ENCODE assay signal across 8 cellular contexts in the genomic region with DNA sequence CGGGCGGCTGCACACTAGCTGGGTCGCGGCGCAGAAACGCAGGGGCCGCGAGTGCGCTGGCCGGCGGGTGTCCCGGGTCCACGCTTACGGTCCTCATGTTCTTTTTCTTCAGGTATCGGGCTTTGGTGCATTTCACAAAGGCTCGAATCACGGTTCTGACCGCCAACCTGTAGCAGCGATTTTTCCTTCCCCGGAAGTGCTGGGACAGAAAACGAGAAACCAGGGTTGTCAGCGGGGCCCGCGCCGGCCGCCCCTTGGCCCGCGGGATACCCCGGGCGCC. TPM values are rescaled to one million over a fixed set of nuclear protein-coding genes. Genes with fewer than 3 reads are reported as not detected.
DNase-seq lines count a peak whose midpoint lies in the region; ATAC-seq and TF ChIP-seq lines count a peak whose summit lies in the region.

No MANE protein-coding gene starts in this region.

- peak overlapping the region; percentile 97 for H3K4me3 ChIP-seq in effector memory CD4-positive, alpha-beta T cell (ENCODE audit: insufficient read depth, low read depth, low read length, poor library complexity, severe bottlenecking)

- peak overlapping the region; percentile 93 for H3K27ac ChIP-seq in KOPT-K1 (ENCODE audit: low read depth, low read length, poor library complexity, severe bottlenecking)
- peak overlapping the region; percentile 84 for H3K27ac ChIP-seq in effector memory CD4-positive, alpha-beta T cell (ENCODE audit: insufficient read depth, low read length, poor library complexity, severe bottlenecking)

- H3K4me3 Mint-ChIP-seq in neural crest cell: peak overlapping the region; percentile 96

- peaks cover 58% of the 10 kb centered on the region for H3K36me3 ChIP-seq in KOPT-K1 (ENCODE audit: insufficient read depth, low read length)
- H3K36me3 ChIP-seq in effector memory CD4-positive, alpha-beta T cell (ENCODE audit: control insufficient read depth, insufficient read depth, low read length): peaks cover 29% of the 10 kb centered on the region

- peaks cover 3% of the 10 kb centered on the region for H3K9me3 Mint-ChIP-seq in neural crest cell

- H3K9me3 ChIP-seq in KOPT-K1 (ENCODE audit: insufficient read depth, low read length, poor library complexity, severe bottlenecking): peaks cover 4% of the 10 kb centered on the region
- no peaks in the 10 kb centered on the region for H3K9me3 ChIP-seq in effector memory CD4-positive, alpha-beta T cell (ENCODE audit: control insufficient read depth, low read length)

- no peak overlapping the region for H3K27ac Mint-ChIP-seq in neural crest cell (ENCODE audit: unreplicated experiment)

- peaks cover 14% of the 10 kb centered on the region for H3K36me3 Mint-ChIP-seq in neural crest cell (ENCODE audit: low read depth)

- ATAC-seq in GM18498 (IDR thresholded peaks at IDR 0.05; ENCODE audit: unreplicated experiment) (peak; percentile 10), HG03520 (IDR thresholded peaks at IDR 0.05; ENCODE audit: unreplicated experiment) (no peak)

- TF ChIP-seq CTCF in neural crest cell (conservative IDR thresholded peaks at IDR 0.05): no peak

- DNase-seq in effector memory CD4-positive, alpha-beta T cell: no peak
- DNase-seq in neural crest cell (ENCODE audit: low read depth, low spot score): no peak
- no peak for DNase-seq in NCI-H1694 (lab: John Stamatoyannopoulos, UW)
- no peak for DNase-seq in DMS79 treated with DMSO at 0.1 percent for 48 hours (lab: John Stamatoyannopoulos, UW)
- DNase-seq in dermis blood vessel endothelial cell: no peak

- no peaks in the 10 kb centered on the region for H3K27me3 ChIP-seq in effector memory CD4-positive, alpha-beta T cell (replicated peaks; ENCODE audit: control insufficient read depth, insufficient read depth, low read length, poor library complexity, severe bottlenecking)

- H3K4me1 ChIP-seq in effector memory CD4-positive, alpha-beta T cell (ENCODE audit: control insufficient read depth, insufficient read depth, low read length, poor library complexity, severe bottlenecking): peaks cover 15% of the 10 kb centered on the region

- H3K4me1 Mint-ChIP-seq in neural crest cell: peaks cover 31% of the 10 kb centered on the region

- H3K27me3 Mint-ChIP-seq in neural crest cell (ENCODE audit: low read depth): no peaks in the 10 kb centered on the region

RNA-seq across cellular contexts. Expression of gene MRPL20, which starts 0.3 kb away (rescaled TPM):
- 113 and 117 TPM in 2 replicates for total RNA-seq in neural crest cell
- total RNA-seq in dermis blood vessel endothelial cell: 98.2 and 102 TPM in 2 replicates

RNA-seq across cellular contexts. Expression of gene CCNL2, which starts 7.6 kb away (rescaled TPM):
- total RNA-seq in neural crest cell (249 and 261 TPM in 2 replicates), dermis blood vessel endothelial cell (71.1 and 183 TPM in 2 replicates)

RNA-seq across cellular contexts. Expression of gene ANKRD65, which starts 14.3 kb away (rescaled TPM):
- total RNA-seq in neural crest cell: 0.66 and 0.89 TPM in 2 replicates
- 0.28 and 0.51 TPM in 2 replicates for total RNA-seq in dermis blood vessel endothelial cell

RNA-seq across cellular contexts. Expression of gene VWA1, which starts 28.7 kb away (rescaled TPM):
- 8.9 and 9.6 TPM in 2 replicates for total RNA-seq in neural crest cell
- total RNA-seq in dermis blood vessel endothelial cell: 12.7 and 45.3 TPM in 2 replicates

RNA-seq across cellular contexts. Expression of gene AURKAIP1, which starts 31.8 kb away (rescaled TPM):
- 127 and 128 TPM in 2 replicates for total RNA-seq in neural crest cell
- 80.2 and 106 TPM in 2 replicates for total RNA-seq in dermis blood vessel endothelial cell
